8 cellular contexts compared by ENCODE assay signal in the genomic region with DNA sequence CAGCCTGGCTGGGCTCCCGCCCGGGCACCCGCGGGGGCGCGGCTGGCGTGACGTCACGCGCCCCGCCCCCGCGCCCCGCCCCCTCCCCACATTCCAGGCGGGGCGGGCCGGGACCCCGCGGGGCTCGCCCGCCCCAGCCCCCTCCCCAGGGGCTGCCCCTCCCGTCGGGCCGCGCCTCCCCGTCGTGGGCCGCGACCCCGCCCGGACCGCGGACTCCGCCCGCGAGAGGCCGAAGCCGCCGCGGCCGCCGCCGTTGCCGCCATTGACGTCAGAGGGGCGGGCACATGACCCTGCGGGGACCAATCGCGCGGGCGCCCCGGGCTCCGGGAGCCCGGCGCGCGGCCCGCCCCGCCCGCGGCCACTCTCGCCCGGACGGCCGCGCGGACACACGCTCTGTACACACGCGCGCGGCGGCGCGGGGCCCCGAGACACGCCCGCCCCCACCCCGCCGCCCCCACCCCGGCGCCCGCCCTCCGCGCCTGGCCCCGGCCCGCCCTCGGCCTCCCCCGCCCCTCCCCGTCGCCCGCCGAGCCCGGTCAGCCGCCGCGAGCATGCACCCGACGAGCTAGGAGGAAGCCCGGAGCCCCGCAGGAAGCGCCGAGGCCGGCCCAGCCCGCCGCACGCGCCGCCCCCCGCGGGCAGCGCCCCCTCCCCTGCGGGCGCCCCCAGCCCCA. TPM values are rescaled to one million over a fixed set of nuclear protein-coding genes. Genes with fewer than 3 reads are reported as not detected.
DNase-seq lines count a peak whose midpoint lies in the region; ATAC-seq and TF ChIP-seq lines count a peak whose summit lies in the region.

A gene (plus strand): TSS at position 361 of the 674 bp plus-strand sequence.

- H3K4me3 ChIP-seq in Caco-2 (ENCODE audit: low read depth, low read length) = peak within 1 kb of the TSS; percentile 92

- intact Hi-C loops in Caco-2 (cut with micrococcal nuclease; ENCODE audit: unreplicated experiment) = loop anchor here (5.0 kb wide), 2 partner anchors 38 to 68 kb away; no protein-coding TSS in a partner anchor

- BruUV-seq in Caco-2 (replicated peaks; lab: Mats Ljungman, UMichigan) = no TSS peak

- DNase-seq in Caco-2 = peak; percentile 89 to 96
- DNase-seq in HPDE6-E6E7 (ENCODE audit: extremely low spot score) = peak; percentile 88
- peak; percentile 51 for DNase-seq in SHP77 treated with DMSO at 0.1 percent for 48 hours (lab: John Stamatoyannopoulos, UW)
- peak; percentile 80 for DNase-seq in activated gamma-delta T cell (lab: John Stamatoyannopoulos, UW)
- peak; percentile 27 for DNase-seq in fibroblast of the conjunctiva (ENCODE audit: low read depth)
- peak; percentile 90 for DNase-seq in nephron progenitor cell
- peak; percentile 78 to 79 for DNase-seq in stimulated activated naive CD8-positive, alpha-beta T cell treated with anti-CD3 and anti-CD28 coated beads, Interleukin-15, amount 100 ng/mL, for 72 hours

- POLR2A ChIA-PET in Caco-2 (lab: Charles Lee) = interaction anchor here (0.6 to 1.0 kb wide), 5 partner anchors 34 to 1868 kb away, joined by 4 to 7 read pairs (median 6); no protein-coding TSS in a partner anchor

- CTCF ChIA-PET in Caco-2 (lab: Charles Lee) = interaction anchor here (0.5 to 1.1 kb wide), 4 partner anchors 40 to 1187 kb away, joined by 3 to 4 read pairs (median 3); no protein-coding TSS in a partner anchor

- H3K4me1 Mint-ChIP-seq in Caco-2 (ENCODE audit: low read depth, unreplicated experiment) (peaks cover 34% of the 10 kb centered on the region), nephron progenitor cell (peaks cover 38% of the 10 kb centered on the region)
- peaks cover 49% of the 10 kb centered on the region for H3K4me1 Mint-ChIP-seq in stimulated activated naive CD8-positive, alpha-beta T cell treated with anti-CD3 and anti-CD28 coated beads, Interleukin-15, amount 100 ng/mL, for 72 hours

- H3K27me3 Mint-ChIP-seq in Caco-2 (ENCODE audit: insufficient read depth, unreplicated experiment) = no peaks in the 10 kb centered on the region
- H3K27me3 Mint-ChIP-seq in nephron progenitor cell (ENCODE audit: low read depth, poor library complexity) = peaks cover 34% of the 10 kb centered on the region
- H3K27me3 Mint-ChIP-seq in stimulated activated naive CD8-positive, alpha-beta T cell treated with anti-CD3 and anti-CD28 coated beads, Interleukin-15, amount 100 ng/mL, for 72 hours = peaks cover 12% of the 10 kb centered on the region

- peak within 1 kb of the TSS; percentile 84 for H3K4me3 Mint-ChIP-seq in Caco-2 (ENCODE audit: unreplicated experiment)
- H3K4me3 Mint-ChIP-seq in nephron progenitor cell = peak within 1 kb of the TSS; percentile 92
- peak within 1 kb of the TSS; percentile 86 to 91 for H3K4me3 Mint-ChIP-seq in stimulated activated naive CD8-positive, alpha-beta T cell treated with anti-CD3 and anti-CD28 coated beads, Interleukin-15, amount 100 ng/mL, for 72 hours

- H3K9me3 Mint-ChIP-seq in Caco-2 (ENCODE audit: unreplicated experiment) (no peaks in the 10 kb centered on the region), nephron progenitor cell (no peaks in the 10 kb centered on the region)
- no peaks in the 10 kb centered on the region for H3K9me3 Mint-ChIP-seq in stimulated activated naive CD8-positive, alpha-beta T cell treated with anti-CD3 and anti-CD28 coated beads, Interleukin-15, amount 100 ng/mL, for 72 hours

- H3K4me1 ChIP-seq in Caco-2 = peaks cover 55% of the 10 kb centered on the region

- no peaks in the 10 kb centered on the region for H3K9me3 ChIP-seq in Caco-2

- no peaks in the 10 kb centered on the region for H3K27me3 ChIP-seq in Caco-2 (replicated peaks; ENCODE audit: control insufficient read depth, insufficient read depth, low read length)

- H3K36me3 ChIP-seq in Caco-2 (ENCODE audit: control insufficient read depth, insufficient read depth, low read length) = no peaks in the 10 kb centered on the region

- ATAC-seq in GM19463 (IDR thresholded peaks at IDR 0.05; ENCODE audit: unreplicated experiment) = peak; percentile 87
- ATAC-seq in stimulated activated naive CD8-positive, alpha-beta T cell treated with anti-CD3 and anti-CD28 coated beads, Interleukin-15, amount 100 ng/mL, for 72 hours = peak; percentile 79

- H3K27ac Mint-ChIP-seq in Caco-2 (ENCODE audit: unreplicated experiment) = peak within 1 kb of the TSS; percentile 93
- H3K27ac Mint-ChIP-seq in nephron progenitor cell = peak within 1 kb of the TSS; percentile 25
- peak within 1 kb of the TSS; percentile 88 to 97 for H3K27ac Mint-ChIP-seq in stimulated activated naive CD8-positive, alpha-beta T cell treated with anti-CD3 and anti-CD28 coated beads, Interleukin-15, amount 100 ng/mL, for 72 hours

- TF ChIP-seq CTCF in Caco-2 (IDR thresholded peaks at IDR 0.05; ENCODE audit: insufficient read depth in 1 of 2, low read depth in 1 of 2, low read length in 1 of 2, severe bottlenecking in 1 of 2, unreplicated experiment in 1 of 2) (no peak), nephron progenitor cell (IDR thresholded peaks at IDR 0.05) (no peak)

- peaks cover 25% of the 10 kb centered on the region for H3K36me3 Mint-ChIP-seq in Caco-2 (ENCODE audit: insufficient read depth, unreplicated experiment)
- no peaks in the 10 kb centered on the region for H3K36me3 Mint-ChIP-seq in nephron progenitor cell (ENCODE audit: low read depth)

RNA-seq across cellular contexts. Expression of the gene that starts here (rescaled TPM):
- total RNA-seq in Caco-2 (2022) = 63.7 and 68.0 TPM in 2 replicates

Comparison
In these comparisons a context has a peak if more than half of its experiments do, and no peak if none do; other contexts are left out.
1. Peak in every context shown above with its lines: DNase-seq, ATAC-seq and H3K4me3 ChIP-seq.
2. DNase-seq: peak in every context shown above with its lines; median percentile 92 in Caco-2; 90 in nephron progenitor cell; 88 in HPDE6-E6E7; 80 in activated gamma-delta T cell; 78 in stimulated activated naive CD8-positive, alpha-beta T cell treated with anti-CD3 and anti-CD28 coated beads, Interleukin-15, amount 100 ng/mL, for 72 hours; 51 in SHP77 treated with DMSO at 0.1 percent for 48 hours; 27 in fibroblast of the conjunctiva.
3. H3K27ac Mint-ChIP-seq: peak in every context shown above with its lines; median percentile 93 in Caco-2; 92 in stimulated activated naive CD8-positive, alpha-beta T cell treated with anti-CD3 and anti-CD28 coated beads, Interleukin-15, amount 100 ng/mL, for 72 hours; 25 in nephron progenitor cell.